ENCODE assay signal across 8 cellular contexts in genomic region chr11:63813563-63814382, GRCh38. TPM values are rescaled to one million over a fixed set of nuclear protein-coding genes. Genes with fewer than 3 reads are reported as not detected.
DNase-seq lines count a peak whose midpoint lies in the region; ATAC-seq and TF ChIP-seq lines count a peak whose summit lies in the region.

No MANE protein-coding gene starts in this region.

- H3K4me1 ChIP-seq in breast epithelium (peaks cover 0 to 6% of the 10 kb centered on the region in 2 donors), iPS-20b (ENCODE audit: insufficient read depth, low read length) (peaks cover 14% of the 10 kb centered on the region), skeletal muscle satellite cell (ENCODE audit: control insufficient read depth, insufficient read depth, low read length) (peaks cover 17% of the 10 kb centered on the region)

- H3K36me3 ChIP-seq in breast epithelium (no peaks in the 10 kb centered on the region), iPS-20b (ENCODE audit: insufficient read depth, low read depth, low read length) (peaks cover 42% of the 10 kb centered on the region), skeletal muscle satellite cell (ENCODE audit: insufficient read depth, low read length) (peaks cover 27% of the 10 kb centered on the region)

- TF ChIP-seq CTCF in breast epithelium (IDR thresholded peaks at IDR 0.05): no peak

- H3K27me3 ChIP-seq in breast epithelium (no peaks in the 10 kb centered on the region), iPS-20b (ENCODE audit: insufficient read depth, low read length) (peaks cover 8% of the 10 kb centered on the region), skeletal muscle satellite cell (ENCODE audit: control insufficient read depth, insufficient read depth, low read length) (no peaks in the 10 kb centered on the region)

- peak; percentile 38 for ATAC-seq in GM21381 (IDR thresholded peaks at IDR 0.05; ENCODE audit: unreplicated experiment)

- no peaks in the 10 kb centered on the region for H3K9me3 ChIP-seq in breast epithelium
- no peaks in the 10 kb centered on the region for H3K9me3 ChIP-seq in iPS-20b (ENCODE audit: insufficient read depth, low read depth, low read length)
- no peaks in the 10 kb centered on the region for H3K9me3 ChIP-seq in skeletal muscle satellite cell (replicated peaks; ENCODE audit: low read length)

- H3K4me3 ChIP-seq in breast epithelium (peak overlapping the region; percentile 61 to 98 (median 89)), iPS-20b (ENCODE audit: low read length) (peak overlapping the region; percentile 83), skeletal muscle satellite cell (ENCODE audit: low read length) (peak overlapping the region; percentile 99)

- H3K9ac ChIP-seq in iPS-20b (ENCODE audit: low read depth, low read length) (peak overlapping the region; percentile 97), skeletal muscle satellite cell (ENCODE audit: low read depth, low read length) (peak overlapping the region; percentile 95)

- H3K4me2 ChIP-seq in skeletal muscle satellite cell (ENCODE audit: low read length): peak overlapping the region; percentile 91

- DNase-seq in DMS79 (lab: John Stamatoyannopoulos, UW) (peak; percentile 13), HT1080 (ENCODE audit: low read depth) (peak; percentile 30), T-helper 1 cell (peak in 4 of 5 donors; percentile 12 to 49 (median 16)), breast epithelium (ENCODE audit: low spot score in 2 of 2) (no peak), NCI-H2196 treated with DMSO at 0.1 percent for 48 hours (lab: John Stamatoyannopoulos, UW; ENCODE audit: unreplicated experiment) (no peak)

- intact Hi-C loops in breast epithelium (cut with DNase I; ENCODE audit: low total_unique reads): no loop called here

- H3K27ac ChIP-seq in breast epithelium (peak overlapping the region; percentile 71 to 87), iPS-20b (ENCODE audit: low read length) (peak overlapping the region; percentile 95)

- no peak for TF ChIP-seq POLR2A in breast epithelium (IDR thresholded peaks at IDR 0.05)

RNA-seq across cellular contexts. Expression of gene SPINDOC, which starts 0.5 kb away (rescaled TPM):
- 32.8 and 40.6 TPM in 2 replicates for total RNA-seq in HT1080 (2014; rRNA removed; shearing (Covaris generic))
- 22.1 and 28.9 TPM in 2 replicates for polyA plus RNA-seq in HT1080 (2015; cell fraction: cytosol; rRNA removed)
- 14.5 and 15.7 TPM in 2 replicates for polyA plus RNA-seq in HT1080 (2015; cell fraction: nucleus; rRNA removed)
- 10 to 100 TPM in 2 of 3 donors, 1 to 10 TPM in 1; 4.8 to 13.8 (median 12.1) TPM for total RNA-seq in breast epithelium
- 13.3 and 15.2 TPM in 2 replicates for total RNA-seq in skeletal muscle satellite cell (2012; rRNA removed)

RNA-seq across cellular contexts. Expression of gene MARK2, which starts 25.1 kb away (rescaled TPM):
- 18.2 and 39.9 TPM in 2 replicates for total RNA-seq in HT1080 (2014; rRNA removed; shearing (Covaris generic))
- polyA plus RNA-seq in HT1080 (2015; cell fraction: cytosol; rRNA removed): 22.9 and 23.8 TPM in 2 replicates
- polyA plus RNA-seq in HT1080 (2015; cell fraction: nucleus; rRNA removed): 26.5 and 27.1 TPM in 2 replicates
- 10 to 100 TPM; 12.6 to 34.0 (median 22.3) TPM for total RNA-seq in breast epithelium
- 11.4 and 15.1 TPM in 2 replicates for total RNA-seq in skeletal muscle satellite cell (2012; rRNA removed)

RNA-seq across cellular contexts. Expression of gene ZFTA, which starts 45.2 kb away (rescaled TPM):
- 14.9 and 18.6 TPM in 2 replicates for total RNA-seq in HT1080 (2014; rRNA removed; shearing (Covaris generic))
- polyA plus RNA-seq in HT1080 (2015; cell fraction: cytosol; rRNA removed): 5.6 and 5.7 TPM in 2 replicates
- 9.6 and 11.2 TPM in 2 replicates for polyA plus RNA-seq in HT1080 (2015; cell fraction: nucleus; rRNA removed)
- 10 to 100 TPM in 1 of 3 donors, 1 to 10 TPM in 2; 8.8 to 12.5 (median 9.7) TPM for total RNA-seq in breast epithelium
- 13.4 and 15.3 TPM in 2 replicates for total RNA-seq in skeletal muscle satellite cell (2012; rRNA removed)

Comparison
In these comparisons a context has a peak if more than half of its experiments do, and no peak if none do; other contexts are left out.
1. DNase-seq: peak in DMS79 (single experiment), HT1080 (single experiment) and T-helper 1 cell (4 of 5); none in breast epithelium (0 of 2) and NCI-H2196 treated with DMSO at 0.1 percent for 48 hours (single experiment).
2. Peak in every context shown above with its lines, with median percentiles within 50 percentile points of each other: H3K4me3 ChIP-seq.